In the genomic region with DNA sequence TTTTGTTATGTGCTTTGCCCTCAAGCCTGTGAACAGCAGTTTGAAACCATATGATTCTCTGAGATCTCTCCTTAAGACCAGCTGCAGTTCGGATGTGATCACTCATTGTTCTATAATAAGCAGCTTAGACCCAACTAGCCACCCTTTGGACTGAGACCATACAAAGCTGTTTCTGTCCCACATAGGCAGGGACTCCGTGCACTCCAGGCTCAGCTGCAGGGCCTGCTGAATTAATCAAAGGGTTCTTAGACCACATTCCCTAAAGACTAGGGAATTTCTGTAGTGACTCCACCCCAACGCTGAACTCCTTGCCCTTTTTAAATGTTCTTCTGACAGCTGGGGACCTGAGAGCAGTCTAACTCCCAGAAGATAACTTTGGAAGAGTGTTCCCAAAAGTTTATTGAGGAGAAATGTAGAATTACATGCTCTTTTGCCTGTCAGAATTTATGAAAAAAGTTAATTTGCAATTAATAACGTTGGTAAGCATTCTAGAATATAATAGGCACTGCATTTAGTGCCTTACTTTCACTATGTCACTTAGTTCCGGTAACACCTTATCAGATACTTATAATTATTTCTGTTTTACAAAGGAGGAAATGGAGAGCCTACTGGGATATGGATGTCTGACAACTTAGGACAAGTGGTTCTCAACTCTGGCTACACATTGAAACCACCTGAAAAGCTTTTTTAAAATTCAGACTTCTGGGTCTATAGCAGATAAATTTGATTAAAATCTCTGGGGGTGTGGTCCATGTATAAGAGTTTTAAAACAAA, we compare ENCODE assay signal across 13 cellular contexts. TPM values are rescaled to one million over a fixed set of nuclear protein-coding genes. Genes with fewer than 3 reads are reported as not detected.
DNase-seq lines count a peak whose midpoint lies in the region; ATAC-seq and TF ChIP-seq lines count a peak whose summit lies in the region.
"Had no signal": no experiment of that assay in that cellular context is flagged by ENCODE, and none has a peak within 500 bp of the region (broad histone marks: within the 10 kb centered on the region; RNA-seq: fewer than 3 reads in every experiment).

No MANE protein-coding gene starts in this region.

- TF ChIP-seq EP300 in tibial nerve (IDR thresholded peaks at IDR 0.05): peak in 1 of 2 donors; percentile 53

- 18 to 23% methylated on average over 5 of the region's 5 CpGs for WGBS in tibial nerve, 2 donors

- no peak for ATAC-seq in T-cell (replicated peaks in 1 of 4)

- POLR2A ChIA-PET in T-cell (lab: Charles Lee): no interaction called here

- no peaks in the 10 kb centered on the region for H3K4me1 ChIP-seq in fibroblast of lung (ENCODE audit: control insufficient read depth, extremely low read depth, insufficient read depth, low read length)
- H3K4me1 ChIP-seq in tibial nerve: peaks cover 0 to 50% (median 17%) of the 10 kb centered on the region in 4 donors

- H3K27ac Mint-ChIP-seq in T-cell: no peak overlapping the region

- no peaks in the 10 kb centered on the region for H3K27me3 ChIP-seq in fibroblast of lung (ENCODE audit: control insufficient read depth, insufficient read depth, low read length)
- H3K27me3 ChIP-seq in tibial nerve: no peaks in the 10 kb centered on the region

- H3K9me3 ChIP-seq in fibroblast of lung (ENCODE audit: control insufficient read depth, insufficient read depth, low read depth, low read length) (no peaks in the 10 kb centered on the region), tibial nerve (no peaks in the 10 kb centered on the region)

- in situ Hi-C loops in ACHN (cut with HindIII; ENCODE audit: low pct_ligation_motif_present, low pct_unique_long_range_greater_than_20kb, low sequenced_read_pairs): no loop called here

- no peak overlapping the region for H3K4me3 Mint-ChIP-seq in T-cell

- no peak overlapping the region for H3K27ac ChIP-seq in fibroblast of lung (ENCODE audit: insufficient read depth, low read length)
- peak overlapping the region; percentile 32 to 81 (median 70) for H3K27ac ChIP-seq in tibial nerve
- H3K27ac ChIP-seq: 22Rv1 had no signal

- H3K36me3 Mint-ChIP-seq in T-cell: no peaks in the 10 kb centered on the region

- peak overlapping the region in 1 of 4 experiments; percentile 6 for H3K4me3 ChIP-seq in fibroblast of lung (replicated peaks in 1 of 4; ENCODE audit: control extremely low read depth in 1 of 4, insufficient read depth in 1 of 4, low read depth in 3 of 4, low read length in 4 of 4)
- H3K4me3 ChIP-seq in tibial nerve: peak overlapping the region in 3 of 4 donors; percentile 1 to 25 (median 25)

- no peaks in the 10 kb centered on the region for H3K4me1 Mint-ChIP-seq in T-cell

- no peaks in the 10 kb centered on the region for H3K79me2 ChIP-seq in fibroblast of lung (ENCODE audit: control insufficient read depth, insufficient read depth, low read length)

- CTCF ChIA-PET in T-cell (lab: Charles Lee): interaction anchor here in 1 of 2 donors (0.5 kb wide), 1 partner anchor 1502 kb away, joined by 4 read pairs; no protein-coding TSS in a partner anchor

- H3K27me3 Mint-ChIP-seq in T-cell: no peaks in the 10 kb centered on the region

- DNase-seq in DMS 273 (lab: John Stamatoyannopoulos, UW; ENCODE audit: unreplicated experiment): peak; percentile 42
- DNase-seq in DMS 273 treated with DMSO at 0.1 percent for 48 hours (lab: John Stamatoyannopoulos, UW): no peak
- peak; percentile 55 to 70 for DNase-seq in fibroblast of lung (ENCODE audit: low read depth in 2 of 2)
- peak; percentile 4 for DNase-seq in midbrain (lab: John Stamatoyannopoulos, UW)
- DNase-seq in tibial nerve (ENCODE audit: low spot score in 2 of 2): peak; percentile 15 to 16
- DNase-seq in NAMALWA (ENCODE audit: low spot score): no peak
- no peak for DNase-seq in ACHN
- no peak for DNase-seq in T-cell
- DNase-seq: activated T-cell treated with anti-CD3 and anti-CD28 coated beads, Interleukin-2, amount 50 U/mL, for 1 hour; DMS79 treated with DMSO at 0.1 percent for 48 hours; Kasumi-1; T-helper 9 cell had no signal

- H2AFZ ChIP-seq in fibroblast of lung (ENCODE audit: low read length): no peak overlapping the region

- H3K9ac ChIP-seq in fibroblast of lung (ENCODE audit: insufficient read depth, low read length): no peak overlapping the region

- no peak for TF ChIP-seq POLR2A in tibial nerve (IDR thresholded peaks at IDR 0.05)

- H4K20me1 ChIP-seq in fibroblast of lung (ENCODE audit: control insufficient read depth, extremely low read depth, insufficient read depth, low read length): no peaks in the 10 kb centered on the region

- TF ChIP-seq CTCF in fibroblast of lung (conservative IDR thresholded peaks at IDR 0.05 in 1 of 2, IDR thresholded peaks at IDR 0.05 in 1 of 2; ENCODE audit: low read depth in 1 of 2, low read length in 2 of 2): no peak
- TF ChIP-seq CTCF in tibial nerve (IDR thresholded peaks at IDR 0.05): no peak

- H3K36me3 ChIP-seq in fibroblast of lung (ENCODE audit: control insufficient read depth, insufficient read depth, low read length) (no peaks in the 10 kb centered on the region), tibial nerve (no peaks in the 10 kb centered on the region)

- peak overlapping the region; percentile 2 for H3K4me2 ChIP-seq in fibroblast of lung (ENCODE audit: extremely low read depth, insufficient read depth, low read length)

- H3K9me3 Mint-ChIP-seq in T-cell: no peaks in the 10 kb centered on the region

RNA-seq across cellular contexts. Expression of gene GULP1, which starts 42.3 kb away (rescaled TPM):
- 71.7 and 82.4 TPM in 2 replicates for total RNA-seq in fibroblast of lung
- 43.5 and 53.1 TPM in 2 replicates for polyA plus RNA-seq in fibroblast of lung
- 20.3 and 28.6 TPM in 2 replicates for polyA plus RNA-seq in fibroblast of lung (2012)
- polyA minus RNA-seq in fibroblast of lung (ENCODE audit: low replicate concordance): 12.8 and 21.6 TPM in 2 replicates
- total RNA-seq in tibial nerve: 10 to 100 TPM; 63.4 to 89.2 (median 78.1) TPM
- total RNA-seq in T-cell: under 1 TPM in 3 of 5 donors, not detected in 2; 0.13 to 0.47 (median 0.13) TPM

Comparison
In these comparisons a context has a peak if more than half of its experiments do, and no peak if none do; other contexts are left out.
1. DNase-seq: peak in DMS 273 (single experiment), fibroblast of lung (2 of 2), midbrain (single experiment) and tibial nerve (2 of 2); none in DMS 273 treated with DMSO at 0.1 percent for 48 hours (single experiment), NAMALWA (single experiment), ACHN (single experiment) and T-cell (0 of 34).
2. RNA of gene GULP1, which starts 42.3 kb away (total RNA-seq): 63.4 to 89.2 TPM in tibial nerve and 71.7 to 82.4 TPM in fibroblast of lung; 0.13 to 0.47 TPM in T-cell; every median in the first group is over 10 times any median in the second.